18 cellular contexts compared by ENCODE assay signal in the genomic region with DNA sequence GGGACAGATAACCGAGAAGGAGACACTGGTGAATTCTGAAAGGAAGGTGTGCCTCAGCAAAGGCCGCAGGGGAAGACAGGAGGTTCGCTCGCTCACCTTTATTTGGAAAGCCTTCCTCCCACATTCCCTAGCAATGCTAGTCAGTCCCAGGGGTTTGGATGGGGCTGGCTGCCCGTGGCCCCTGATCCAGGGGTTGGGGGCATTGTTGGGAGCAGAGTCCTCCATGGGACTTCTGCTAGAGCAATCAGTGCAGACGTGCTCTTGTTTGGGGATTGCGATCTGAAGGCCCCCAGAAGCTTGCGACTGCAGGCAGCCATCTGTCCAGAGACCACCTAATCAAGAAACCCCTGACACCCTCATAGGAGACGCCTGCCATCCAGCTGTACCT. TPM values are rescaled to one million over a fixed set of nuclear protein-coding genes. Genes with fewer than 3 reads are reported as not detected.
DNase-seq lines count a peak whose midpoint lies in the region; ATAC-seq and TF ChIP-seq lines count a peak whose summit lies in the region.
"Had no signal": no experiment of that assay in that cellular context is flagged by ENCODE, and none has a peak within 500 bp of the region (broad histone marks: within the 10 kb centered on the region; RNA-seq: fewer than 3 reads in every experiment).

No MANE protein-coding gene starts in this region.

- H4K20me1 ChIP-seq in mammary epithelial cell (ENCODE audit: insufficient read depth, low read length) = no peaks in the 10 kb centered on the region

- no peak overlapping the region for H3K18ac ChIP-seq in mesendoderm (ENCODE audit: low read length)

- H4K5ac ChIP-seq in mesendoderm (ENCODE audit: low read length) = no peak overlapping the region

- H3K4me1 Mint-ChIP-seq in MCF 10A (ENCODE audit: insufficient read depth, unreplicated experiment) = peaks cover 6% of the 10 kb centered on the region
- peaks cover 6% of the 10 kb centered on the region for H3K4me1 Mint-ChIP-seq in activated T-helper 1 cell treated with anti-CD3 and anti-CD28 coated beads, Interleukin-12 subunit alpha, Interleukin-12 subunit beta, Interleukin-2, Interleukin-4 antibody, amounts not matched to agents 30 ng/mL and 10 ng/mL and 1 ng/mL, durations not matched to agents 14 hours and 24 hours and 36 hours (ENCODE audit: low read depth)
- H3K4me1 Mint-ChIP-seq: memory B cell had no signal

- H3K4ac ChIP-seq in mesendoderm (ENCODE audit: low read depth, low read length) = no peak overlapping the region

- CTCF ChIA-PET in mammary epithelial cell (lab: Charles Lee; ENCODE audit: low non-redundant PET) (no interaction called here), MCF 10A (lab: Yijun Ruan, JAX) (no interaction called here)

- H3K27ac ChIP-seq in mammary epithelial cell (ENCODE audit: insufficient read depth, low read depth, low read length) (no peak overlapping the region), mesendoderm (ENCODE audit: low read depth, low read length) (no peak overlapping the region), suprapubic skin (peak overlapping the region; percentile 25)
- H3K27ac ChIP-seq: ascending aorta, neural progenitor cell, WERI-Rb-1 had no signal

- H3K79me1 ChIP-seq in mesendoderm (ENCODE audit: low read length) = no peaks in the 10 kb centered on the region

- H2BK120ac ChIP-seq in mesendoderm (ENCODE audit: low read depth, low read length) = no peak overlapping the region

- H3K9me3 Mint-ChIP-seq in MCF 10A (ENCODE audit: unreplicated experiment) = no peaks in the 10 kb centered on the region
- peaks cover 3% of the 10 kb centered on the region for H3K9me3 Mint-ChIP-seq in activated T-helper 1 cell treated with anti-CD3 and anti-CD28 coated beads, Interleukin-12 subunit alpha, Interleukin-12 subunit beta, Interleukin-2, Interleukin-4 antibody, amounts not matched to agents 30 ng/mL and 10 ng/mL and 1 ng/mL, durations not matched to agents 14 hours and 24 hours and 36 hours
- H3K9me3 Mint-ChIP-seq: neural progenitor cell had no signal

- H3K79me2 ChIP-seq in mammary epithelial cell (ENCODE audit: insufficient read depth, low read length) (no peaks in the 10 kb centered on the region), mesendoderm (ENCODE audit: control insufficient read depth, insufficient read depth, low read length) (no peaks in the 10 kb centered on the region)

- no peak overlapping the region for H3K4me3 Mint-ChIP-seq in MCF 10A (ENCODE audit: unreplicated experiment)
- peak overlapping the region; percentile 71 for H3K4me3 Mint-ChIP-seq in activated T-helper 1 cell treated with anti-CD3 and anti-CD28 coated beads, Interleukin-12 subunit alpha, Interleukin-12 subunit beta, Interleukin-2, Interleukin-4 antibody, amounts not matched to agents 30 ng/mL and 10 ng/mL and 1 ng/mL, durations not matched to agents 14 hours and 24 hours and 36 hours
- H3K4me3 Mint-ChIP-seq: memory B cell, T-cell had no signal

- POLR2A ChIA-PET in MCF 10A (lab: Yijun Ruan, JAX) = no interaction called here

- ATAC-seq in GM19467 (IDR thresholded peaks at IDR 0.05; ENCODE audit: unreplicated experiment) = no peak
- ATAC-seq: T-cell had no signal

- H3K4me2 ChIP-seq in mammary epithelial cell (ENCODE audit: insufficient read depth, low read depth, low read length) (peak overlapping the region; percentile 38), mesendoderm (ENCODE audit: low read length) (no peak overlapping the region)
- H3K4me2 ChIP-seq: neural progenitor cell had no signal

- WGBS in mammary epithelial cell (ENCODE audit: low coverage, missing lambda C conversion rate) = 68% methylated on average over 7 of the region's 9 CpGs
- no CpG with 5 or more reads among the region's 9 CpGs for WGBS in mesendoderm (ENCODE audit: extremely low coverage, insufficient coverage, low lambda C conversion rate)
- 55% methylated on average over 9 of the region's 9 CpGs for WGBS in suprapubic skin

- no peaks in the 10 kb centered on the region for H3K27me3 Mint-ChIP-seq in MCF 10A (ENCODE audit: insufficient read depth, unreplicated experiment)
- peaks cover 21% of the 10 kb centered on the region for H3K27me3 Mint-ChIP-seq in activated T-helper 1 cell treated with anti-CD3 and anti-CD28 coated beads, Interleukin-12 subunit alpha, Interleukin-12 subunit beta, Interleukin-2, Interleukin-4 antibody, amounts not matched to agents 30 ng/mL and 10 ng/mL and 1 ng/mL, durations not matched to agents 14 hours and 24 hours and 36 hours (ENCODE audit: insufficient read depth)

- in situ Hi-C loops in mammary epithelial cell (cut with MboI; ENCODE audit: low sequenced_read_pairs in 2 of 2) = no loop called here

- H3K23ac ChIP-seq in mesendoderm (ENCODE audit: low read length) = no peak overlapping the region

- H3K4me3 ChIP-seq in mammary epithelial cell (replicated peaks in 1 of 3; ENCODE audit: insufficient read depth in 1 of 3, low read depth in 2 of 3, low read length in 3 of 3) (no peak overlapping the region), mesendoderm (ENCODE audit: low read length) (no peak overlapping the region), suprapubic skin (peak overlapping the region; percentile 20)
- H3K4me3 ChIP-seq: ascending aorta, neural progenitor cell had no signal

- DNase-seq in mammary epithelial cell = no peak
- DNase-seq in MCF 10A (ENCODE audit: unreplicated experiment) = no peak
- no peak for DNase-seq in activated T-helper 1 cell treated with anti-CD3 and anti-CD28 coated beads, Interleukin-12 subunit alpha, Interleukin-12 subunit beta, Interleukin-2, Interleukin-4 antibody, amounts not matched to agents 30 ng/mL and 10 ng/mL and 1 ng/mL, durations not matched to agents 14 hours and 24 hours and 36 hours (ENCODE audit: low spot score)
- no peak for DNase-seq in mesendoderm
- no peak for DNase-seq in suprapubic skin (ENCODE audit: low spot score in 2 of 2)
- no peak for DNase-seq in DMS79 treated with DMSO at 0.1 percent for 48 hours (lab: John Stamatoyannopoulos, UW)
- DNase-seq in SIG-M5 (lab: John Stamatoyannopoulos, UW) = no peak
- DNase-seq: activated gamma-delta T cell treated with Interleukin-2 at 50 U/mL for 16 hours; CD8-positive, alpha-beta memory T cell; head of caudate nucleus; MM.1S; NCI-H226; T-cell; WERI-Rb-1 had no signal

- dilution Hi-C loops in mammary epithelial cell (cut with HindIII; ENCODE audit: low sequenced_read_pairs) = no loop called here

- H3K4me1 ChIP-seq in mammary epithelial cell (ENCODE audit: insufficient read depth, low read length) (peaks cover 6% of the 10 kb centered on the region), mesendoderm (ENCODE audit: control insufficient read depth, low read depth, low read length) (no peaks in the 10 kb centered on the region), suprapubic skin (peaks cover 17% of the 10 kb centered on the region)
- H3K4me1 ChIP-seq: ascending aorta had no signal

- H3K36me3 ChIP-seq in mammary epithelial cell (ENCODE audit: insufficient read depth, low read length) = no peaks in the 10 kb centered on the region
- H3K36me3 ChIP-seq in mesendoderm (ENCODE audit: control insufficient read depth, insufficient read depth, low read length) = no peaks in the 10 kb centered on the region
- H3K36me3 ChIP-seq in suprapubic skin = no peaks in the 10 kb centered on the region
- H3K36me3 ChIP-seq: ascending aorta, neural progenitor cell, WERI-Rb-1 had no signal

- BruUV-seq in mammary epithelial cell (replicated peaks; lab: Mats Ljungman, UMichigan) (no TSS peak), MCF 10A (replicated peaks; lab: Mats Ljungman, UMichigan) (no TSS peak)

- H3K36me3 Mint-ChIP-seq in MCF 10A (ENCODE audit: insufficient read depth, unreplicated experiment) = no peaks in the 10 kb centered on the region
- H3K36me3 Mint-ChIP-seq in activated T-helper 1 cell treated with anti-CD3 and anti-CD28 coated beads, Interleukin-12 subunit alpha, Interleukin-12 subunit beta, Interleukin-2, Interleukin-4 antibody, amounts not matched to agents 30 ng/mL and 10 ng/mL and 1 ng/mL, durations not matched to agents 14 hours and 24 hours and 36 hours (ENCODE audit: low read depth) = no peaks in the 10 kb centered on the region
- H3K36me3 Mint-ChIP-seq: neural progenitor cell, T-cell had no signal

- H2BK5ac ChIP-seq in mesendoderm (ENCODE audit: low read length) = no peak overlapping the region

- TF ChIP-seq EP300 in suprapubic skin (IDR thresholded peaks at IDR 0.05) = no peak

- H2AK5ac ChIP-seq in mesendoderm (ENCODE audit: low read length) = no peak overlapping the region

- H4K8ac ChIP-seq in mesendoderm (ENCODE audit: low read depth, low read length) = no peak overlapping the region

- no peaks in the 10 kb centered on the region for H3K9me3 ChIP-seq in mammary epithelial cell (replicated peaks; ENCODE audit: insufficient read depth, low read length)
- H3K9me3 ChIP-seq in suprapubic skin = no peaks in the 10 kb centered on the region

- no peak for TF ChIP-seq CTCF in mammary epithelial cell (conservative IDR thresholded peaks at IDR 0.05 in 1 of 2, IDR thresholded peaks at IDR 0.05 in 1 of 2; ENCODE audit: extremely low read depth in 1 of 2, insufficient read depth in 1 of 2, low read depth in 1 of 2, low read length in 2 of 2)
- no peak for TF ChIP-seq CTCF in MCF 10A (IDR thresholded peaks at IDR 0.05; ENCODE audit: unreplicated experiment)
- TF ChIP-seq CTCF in suprapubic skin (IDR thresholded peaks at IDR 0.05) = no peak

- intact Hi-C loops in mammary epithelial cell (cut with micrococcal nuclease) (no loop called here), MCF 10A (cut with micrococcal nuclease) (no loop called here)
- intact Hi-C loops in activated T-helper 1 cell treated with anti-CD3 and anti-CD28 coated beads, Interleukin-12 subunit alpha, Interleukin-12 subunit beta, Interleukin-2, Interleukin-4 antibody, amounts not matched to agents 30 ng/mL and 10 ng/mL and 1 ng/mL, durations not matched to agents 14 hours and 24 hours and 36 hours (cut with micrococcal nuclease) = loop anchor here (1.0 to 5.0 kb wide), 2 partner anchors 66 to 162 kb away; a partner anchor contains a TSS

- H3K9ac ChIP-seq in mammary epithelial cell (ENCODE audit: insufficient read depth, low read length) (no peak overlapping the region), mesendoderm (ENCODE audit: low read length) (no peak overlapping the region)
- H3K9ac ChIP-seq: neural progenitor cell had no signal

- no peak for TF ChIP-seq POLR2A in suprapubic skin (IDR thresholded peaks at IDR 0.05)

- H3K27ac Mint-ChIP-seq in MCF 10A (ENCODE audit: low read depth, unreplicated experiment) = no peak overlapping the region
- no peak overlapping the region for H3K27ac Mint-ChIP-seq in activated T-helper 1 cell treated with anti-CD3 and anti-CD28 coated beads, Interleukin-12 subunit alpha, Interleukin-12 subunit beta, Interleukin-2, Interleukin-4 antibody, amounts not matched to agents 30 ng/mL and 10 ng/mL and 1 ng/mL, durations not matched to agents 14 hours and 24 hours and 36 hours
- H3K27ac Mint-ChIP-seq: memory B cell, neural progenitor cell had no signal

- peak overlapping the region; percentile 25 for H3K56ac ChIP-seq in mesendoderm (ENCODE audit: low read length)

- H2AFZ ChIP-seq in mammary epithelial cell (ENCODE audit: low read depth, low read length) = no peak overlapping the region
- H2AFZ ChIP-seq: neural progenitor cell had no signal

- H3K27me3 ChIP-seq in mammary epithelial cell (ENCODE audit: insufficient read depth, low read length) (no peaks in the 10 kb centered on the region), mesendoderm (ENCODE audit: insufficient read depth, low read length, poor library complexity) (no peaks in the 10 kb centered on the region), suprapubic skin (peaks cover 3% of the 10 kb centered on the region)
- H3K27me3 ChIP-seq: neural progenitor cell had no signal

- no peak overlapping the region for H2BK15ac ChIP-seq in mesendoderm (replicated peaks; ENCODE audit: low read depth)

RNA-seq across cellular contexts. Expression of a gene that starts 6.0 kb away (rescaled TPM):
- 1 to 10 TPM in 1 of 2 donors, under 1 TPM in 1; 0.67 to 8.3 TPM for total RNA-seq in mammary epithelial cell
- polyA plus RNA-seq in mammary epithelial cell = 4.3 TPM
- 6.9 TPM for polyA minus RNA-seq in mammary epithelial cell
- 0.25 TPM in 1 of 2 replicates, not detected in the other for total RNA-seq in MCF 10A (2022)
- not detected in 2 replicates for total RNA-seq in activated T-helper 1 cell treated with anti-CD3 and anti-CD28 coated beads, Interleukin-12 subunit alpha, Interleukin-12 subunit beta, Interleukin-2, Interleukin-4 antibody, amounts not matched to agents 30 ng/mL and 10 ng/mL and 1 ng/mL, durations not matched to agents 14 hours and 24 hours and 36 hours
- 1.4 TPM for polyA plus RNA-seq in mesendoderm (2013, experiment 1 of 2)
- polyA plus RNA-seq in mesendoderm (2013, experiment 2 of 2) = 1.3 TPM
- 10 to 100 TPM in 1 of 4 donors, 1 to 10 TPM in 3; 1.8 to 12.7 (median 2.9) TPM for total RNA-seq in suprapubic skin
- total RNA-seq: ascending aorta; CD8-positive, alpha-beta memory T cell had no signal
- polyA plus RNA-seq: CD8-positive, alpha-beta memory T cell had no signal
